8 cellular contexts compared by ENCODE assay signal in the genomic region with DNA sequence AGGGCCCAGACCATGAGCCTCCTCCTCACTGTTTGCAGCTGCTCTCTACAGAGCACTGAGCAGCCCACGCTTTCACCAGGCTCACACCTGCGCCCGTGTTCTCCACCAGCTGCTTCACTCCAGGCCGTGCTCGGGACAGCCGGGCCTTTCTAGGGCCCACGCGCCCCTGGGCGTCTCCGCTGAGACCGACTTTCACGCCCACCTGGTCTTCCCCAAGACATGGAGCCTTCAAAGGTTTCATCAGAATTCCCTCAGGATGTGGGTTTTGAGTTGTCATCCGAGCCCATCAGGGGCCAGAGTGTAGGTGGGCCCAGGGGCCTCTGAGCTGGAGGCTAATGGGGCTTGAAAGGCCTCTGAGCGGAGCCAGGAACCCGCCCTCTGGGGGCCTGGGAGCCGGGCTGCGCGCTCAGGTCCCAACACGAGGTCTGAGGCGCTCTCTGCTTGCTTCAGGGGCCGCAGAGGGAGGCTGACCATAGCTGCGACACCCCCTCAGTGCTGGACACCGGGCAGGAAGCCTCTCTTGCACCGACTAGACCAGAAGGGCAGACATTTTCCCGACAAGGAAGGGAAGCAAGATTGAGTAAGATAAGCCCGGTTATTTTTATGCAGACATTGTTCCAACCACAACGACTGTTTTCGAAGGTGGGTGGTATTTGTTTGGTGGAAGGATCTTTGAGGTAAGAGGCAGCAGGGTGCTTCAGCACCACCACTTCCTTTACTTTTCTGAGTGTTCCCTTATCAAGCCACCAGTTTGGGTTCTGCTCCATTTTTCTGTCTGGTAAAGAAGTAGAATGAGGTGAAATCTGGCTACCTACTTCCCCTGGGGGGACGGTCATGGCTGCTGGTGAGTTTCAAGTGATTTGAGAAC.
DNase-seq lines count a peak whose midpoint lies in the region; ATAC-seq and TF ChIP-seq lines count a peak whose summit lies in the region.

No MANE protein-coding gene starts in this region.

- no TSS peak for BruUV-seq in mammary epithelial cell (replicated peaks; lab: Mats Ljungman, UMichigan)

- peaks cover 4% of the 10 kb centered on the region for H3K9me3 Mint-ChIP-seq in activated CD4-positive, alpha-beta T cell treated with anti-CD3 and anti-CD28 coated beads, Interleukin-2, amount 10 ng/mL, durations not matched to agents 24 days and 14 days
- no peaks in the 10 kb centered on the region for H3K9me3 Mint-ChIP-seq in immature natural killer cell

- H3K27ac ChIP-seq in transverse colon (peak overlapping the region; percentile 39 to 61 (median 53)), mammary epithelial cell (ENCODE audit: insufficient read depth, low read depth, low read length) (no peak overlapping the region)

- dilution Hi-C loops in mammary epithelial cell (cut with HindIII; ENCODE audit: low sequenced_read_pairs): no loop called here

- H3K27me3 ChIP-seq in transverse colon: no peaks in the 10 kb centered on the region
- H3K27me3 ChIP-seq in mammary epithelial cell (ENCODE audit: insufficient read depth, low read length): no peaks in the 10 kb centered on the region

- H3K4me2 ChIP-seq in mammary epithelial cell (ENCODE audit: insufficient read depth, low read depth, low read length): no peak overlapping the region

- H3K4me1 Mint-ChIP-seq in activated CD4-positive, alpha-beta T cell treated with anti-CD3 and anti-CD28 coated beads, Interleukin-2, amount 10 ng/mL, durations not matched to agents 24 days and 14 days: peaks cover 66% of the 10 kb centered on the region
- H3K4me1 Mint-ChIP-seq in immature natural killer cell: peaks cover 31 to 67% of the 10 kb centered on the region in 2 donors

- H4K20me1 ChIP-seq in mammary epithelial cell (ENCODE audit: insufficient read depth, low read length): no peaks in the 10 kb centered on the region

- DNase-seq in GM19240 (ENCODE audit: insufficient read length, low spot score) (peak; percentile 46), immature natural killer cell (peak; percentile 38 to 60 (median 53)), transverse colon (peak; percentile 51), NOMO-1 treated with dmso at 0.1 percent for 144 hours (lab: John Stamatoyannopoulos, UW; ENCODE audit: unreplicated experiment) (no peak), NCI-H2227 (lab: John Stamatoyannopoulos, UW; ENCODE audit: unreplicated experiment) (no peak), mammary epithelial cell (no peak)
- DNase-seq in activated CD4-positive, alpha-beta T cell treated with anti-CD3 and anti-CD28 coated beads, Interleukin-2, amount 10 ng/mL, durations not matched to agents 24 days and 14 days: peak; percentile 89

- in situ Hi-C loops in transverse colon (cut with MboI; ENCODE audit: low pct_ligation_motif_present in 1 of 4, low pct_unique_long_range_greater_than_20kb in 1 of 4, low sequenced_read_pairs in 3 of 4): no loop called here
- in situ Hi-C loops in mammary epithelial cell (cut with MboI; ENCODE audit: low sequenced_read_pairs in 2 of 2): no loop called here

- peak; percentile 68 for ATAC-seq in HG03135 (IDR thresholded peaks at IDR 0.05; ENCODE audit: unreplicated experiment)

- 62 to 84% methylated on average over 5 to 29 of the region's 29 CpGs for WGBS in transverse colon (ENCODE audit: low coverage in 1 of 2), 2 donors
- WGBS in mammary epithelial cell (ENCODE audit: low coverage, missing lambda C conversion rate): 82% methylated on average over 23 of the region's 29 CpGs

- peak overlapping the region; percentile 98 for H3K27ac Mint-ChIP-seq in activated CD4-positive, alpha-beta T cell treated with anti-CD3 and anti-CD28 coated beads, Interleukin-2, amount 10 ng/mL, durations not matched to agents 24 days and 14 days
- H3K27ac Mint-ChIP-seq in immature natural killer cell: peak overlapping the region; percentile 67 to 92 (median 78)

- H3K4me3 ChIP-seq in transverse colon (no peak overlapping the region), mammary epithelial cell (replicated peaks in 1 of 3; ENCODE audit: insufficient read depth in 1 of 3, low read depth in 2 of 3, low read length in 3 of 3) (no peak overlapping the region)

- H3K79me2 ChIP-seq in mammary epithelial cell (ENCODE audit: insufficient read depth, low read length): no peaks in the 10 kb centered on the region

- H3K4me3 Mint-ChIP-seq in activated CD4-positive, alpha-beta T cell treated with anti-CD3 and anti-CD28 coated beads, Interleukin-2, amount 10 ng/mL, durations not matched to agents 24 days and 14 days: peak overlapping the region; percentile 78
- H3K4me3 Mint-ChIP-seq in immature natural killer cell: peak overlapping the region; percentile 58 to 76 (median 66)

- TF ChIP-seq EP300 in transverse colon (IDR thresholded peaks at IDR 0.05; ENCODE audit: low read depth): no peak

- H3K36me3 ChIP-seq in transverse colon (no peaks in the 10 kb centered on the region), mammary epithelial cell (ENCODE audit: insufficient read depth, low read length) (no peaks in the 10 kb centered on the region)

- TF ChIP-seq CTCF in transverse colon (IDR thresholded peaks at IDR 0.05) (no peak), mammary epithelial cell (conservative IDR thresholded peaks at IDR 0.05 in 1 of 2, IDR thresholded peaks at IDR 0.05 in 1 of 2; ENCODE audit: extremely low read depth in 1 of 2, insufficient read depth in 1 of 2, low read depth in 1 of 2, low read length in 2 of 2) (no peak)

- no peak for TF ChIP-seq POLR2A in transverse colon (IDR thresholded peaks at IDR 0.05)

- H3K27me3 Mint-ChIP-seq in activated CD4-positive, alpha-beta T cell treated with anti-CD3 and anti-CD28 coated beads, Interleukin-2, amount 10 ng/mL, durations not matched to agents 24 days and 14 days: no peaks in the 10 kb centered on the region
- no peaks in the 10 kb centered on the region for H3K27me3 Mint-ChIP-seq in immature natural killer cell (ENCODE audit: low read depth in 3 of 3)

- peaks cover 11% of the 10 kb centered on the region for H3K36me3 Mint-ChIP-seq in activated CD4-positive, alpha-beta T cell treated with anti-CD3 and anti-CD28 coated beads, Interleukin-2, amount 10 ng/mL, durations not matched to agents 24 days and 14 days (ENCODE audit: low read depth)
- no peaks in the 10 kb centered on the region for H3K36me3 Mint-ChIP-seq in immature natural killer cell

- H3K9ac ChIP-seq in mammary epithelial cell (ENCODE audit: insufficient read depth, low read length): no peak overlapping the region

- H2AFZ ChIP-seq in mammary epithelial cell (ENCODE audit: low read depth, low read length): no peak overlapping the region

- H3K9me3 ChIP-seq in transverse colon: no peaks in the 10 kb centered on the region
- H3K9me3 ChIP-seq in mammary epithelial cell (replicated peaks; ENCODE audit: insufficient read depth, low read length): no peaks in the 10 kb centered on the region

- CTCF ChIA-PET in mammary epithelial cell (lab: Charles Lee; ENCODE audit: low non-redundant PET): no interaction called here

- H3K4me1 ChIP-seq in transverse colon (peaks cover 0 to 14% (median 2%) of the 10 kb centered on the region in 4 donors), mammary epithelial cell (ENCODE audit: insufficient read depth, low read length) (peaks cover 16% of the 10 kb centered on the region)

- intact Hi-C loops in activated CD4-positive, alpha-beta T cell treated with anti-CD3 and anti-CD28 coated beads, Interleukin-2, amount 10 ng/mL, durations not matched to agents 24 days and 14 days (cut with micrococcal nuclease): loop anchor here (1.0 to 5.0 kb wide), 13 partner anchors 16 to 560 kb away; no protein-coding TSS in a partner anchor
- intact Hi-C loops in transverse colon (cut with DNase I; ENCODE audit: low total_unique reads): no loop called here
- intact Hi-C loops in mammary epithelial cell (cut with micrococcal nuclease): no loop called here

Comparison
In these comparisons a context has a peak if more than half of its experiments do, and no peak if none do; other contexts are left out.
1. DNase-seq: peak in GM19240 (single experiment), activated CD4-positive, alpha-beta T cell treated with anti-CD3 and anti-CD28 coated beads, Interleukin-2, amount 10 ng/mL, durations not matched to agents 24 days and 14 days (single experiment), immature natural killer cell (3 of 3) and transverse colon (single experiment); none in NOMO-1 treated with dmso at 0.1 percent for 144 hours (single experiment), NCI-H2227 (single experiment) and mammary epithelial cell (single experiment).